Comparison of ENCODE assay signal across 1 cellular context in genomic region chr15:76328106-76328696, GRCh38.
TF ChIP-seq lines count a peak whose summit lies in the region.

No MANE protein-coding gene starts in this region.

TF ChIP-seq in A549, 52 proteins besides CTCF, POLR2A, EP300 and RAD21 (continued from another document):
- TF ChIP-seq HEYL (CRISPR knock-in tag; IDR thresholded peaks at IDR 0.05) (no peak), EHF (CRISPR knock-in tag; IDR thresholded peaks at IDR 0.05) (no peak)
